ENCODE assay signal across 24 cellular contexts in genomic region chr2:43475922-43476321, GRCh38.
"Had no signal": no experiment of that assay in that cellular context is flagged by ENCODE, and none has a peak within 500 bp of the region (broad histone marks: within the 10 kb centered on the region; RNA-seq: fewer than 3 reads in every experiment).

No MANE protein-coding gene starts in this region.

- H3K4me2 ChIP-seq: SK-N-SH had no signal

- H3K9me3 ChIP-seq: adrenal gland, SJCRH30, SK-N-SH had no signal

- H3K36me3 ChIP-seq: adrenal gland, SJCRH30 had no signal

- H3K27ac Mint-ChIP-seq: activated CD4-positive, alpha-beta memory T cell treated with anti-CD3 and anti-CD28 coated beads, Interleukin-2, amount 10 ng/mL, durations not matched to agents 7 days and 5 days; activated CD4-positive, alpha-beta T cell treated with anti-CD3 and anti-CD28 coated beads for 36 hours; activated naive CD4-positive, alpha-beta T cell treated with anti-CD3 and anti-CD28 coated beads for 36 hours; activated naive CD8-positive, alpha-beta T cell treated with anti-CD3 and anti-CD28 coated beads, Interleukin-2, amount 10 ng/mL, durations not matched to agents 7 days and 5 days; activated T-helper 17 cell treated with anti-CD3 and anti-CD28 coated beads, Interleukin-2, amount 50 U/mL, for 72 hours had no signal

- ATAC-seq: activated CD4-positive, alpha-beta T cell treated with anti-CD3 and anti-CD28 coated beads for 36 hours; activated T-helper 17 cell treated with anti-CD3 and anti-CD28 coated beads, Interleukin-2, amount 50 U/mL, for 72 hours; K562 had no signal

- H3K4me3 ChIP-seq: adrenal gland, K562, SJCRH30 had no signal

- H3K27ac ChIP-seq: adrenal gland, SJCRH30, VCaP had no signal

- H3K9me3 Mint-ChIP-seq: activated CD4-positive, alpha-beta memory T cell treated with anti-CD3 and anti-CD28 coated beads, Interleukin-2, amount 10 ng/mL, durations not matched to agents 7 days and 5 days; activated naive CD4-positive, alpha-beta T cell treated with anti-CD3 and anti-CD28 coated beads for 36 hours; activated naive CD8-positive, alpha-beta T cell treated with anti-CD3 and anti-CD28 coated beads, Interleukin-2, amount 10 ng/mL, durations not matched to agents 7 days and 5 days; activated T-helper 17 cell treated with anti-CD3 and anti-CD28 coated beads, Interleukin-2, amount 50 U/mL, for 72 hours had no signal

- H3K4me3 Mint-ChIP-seq: activated CD4-positive, alpha-beta memory T cell treated with anti-CD3 and anti-CD28 coated beads, Interleukin-2, amount 10 ng/mL, durations not matched to agents 7 days and 5 days; activated CD4-positive, alpha-beta T cell treated with anti-CD3 and anti-CD28 coated beads for 36 hours; activated naive CD4-positive, alpha-beta T cell treated with anti-CD3 and anti-CD28 coated beads for 36 hours; activated naive CD8-positive, alpha-beta T cell treated with anti-CD3 and anti-CD28 coated beads, Interleukin-2, amount 10 ng/mL, durations not matched to agents 7 days and 5 days; activated T-helper 17 cell treated with anti-CD3 and anti-CD28 coated beads, Interleukin-2, amount 50 U/mL, for 72 hours had no signal

- H3K4me1 ChIP-seq: SJCRH30 had no signal

- DNase-seq: activated CD4-positive, alpha-beta memory T cell treated with anti-CD3 and anti-CD28 coated beads, Interleukin-2, amount 10 ng/mL, durations not matched to agents 7 days and 5 days; activated CD4-positive, alpha-beta T cell treated with anti-CD3 and anti-CD28 coated beads for 36 hours; activated CD4-positive, alpha-beta T cell treated with anti-CD3 and anti-CD28 coated beads, Interleukin-2, amount 50 U/mL, for 1 hour; activated gamma-delta T cell; activated naive CD4-positive, alpha-beta T cell treated with anti-CD3 and anti-CD28 coated beads for 36 hours; activated naive CD8-positive, alpha-beta T cell treated with anti-CD3 and anti-CD28 coated beads, Interleukin-2, amount 10 ng/mL, durations not matched to agents 7 days and 5 days; activated T-cell treated with anti-CD3 and anti-CD28 coated beads for 4 hours; activated T-cell treated with anti-CD3 and anti-CD28 coated beads, Interleukin-2, amount 50 U/mL, for 48 hours; adrenal gland; aorta; Karpas-422; MM.1S; NCI-H1105; NCI-H1436 treated with DMSO at 0.1 percent for 48 hours; NCI-H187; NCI-H2081; NCI-H446; NCI-H748 treated with DMSO at 0.1 percent for 48 hours; SJCRH30; SK-N-SH; T-helper 1 cell had no signal

- H3K9ac ChIP-seq: SK-N-SH had no signal

- H3K4me1 Mint-ChIP-seq: activated naive CD8-positive, alpha-beta T cell treated with anti-CD3 and anti-CD28 coated beads, Interleukin-2, amount 10 ng/mL, durations not matched to agents 7 days and 5 days; activated T-helper 17 cell treated with anti-CD3 and anti-CD28 coated beads, Interleukin-2, amount 50 U/mL, for 72 hours had no signal

- H3K27me3 ChIP-seq: adrenal gland, SJCRH30 had no signal

- H3K27me3 Mint-ChIP-seq: activated CD4-positive, alpha-beta memory T cell treated with anti-CD3 and anti-CD28 coated beads, Interleukin-2, amount 10 ng/mL, durations not matched to agents 7 days and 5 days; activated CD4-positive, alpha-beta T cell treated with anti-CD3 and anti-CD28 coated beads for 36 hours; activated naive CD8-positive, alpha-beta T cell treated with anti-CD3 and anti-CD28 coated beads, Interleukin-2, amount 10 ng/mL, durations not matched to agents 7 days and 5 days; activated T-helper 17 cell treated with anti-CD3 and anti-CD28 coated beads, Interleukin-2, amount 50 U/mL, for 72 hours had no signal
